In the genomic region with DNA sequence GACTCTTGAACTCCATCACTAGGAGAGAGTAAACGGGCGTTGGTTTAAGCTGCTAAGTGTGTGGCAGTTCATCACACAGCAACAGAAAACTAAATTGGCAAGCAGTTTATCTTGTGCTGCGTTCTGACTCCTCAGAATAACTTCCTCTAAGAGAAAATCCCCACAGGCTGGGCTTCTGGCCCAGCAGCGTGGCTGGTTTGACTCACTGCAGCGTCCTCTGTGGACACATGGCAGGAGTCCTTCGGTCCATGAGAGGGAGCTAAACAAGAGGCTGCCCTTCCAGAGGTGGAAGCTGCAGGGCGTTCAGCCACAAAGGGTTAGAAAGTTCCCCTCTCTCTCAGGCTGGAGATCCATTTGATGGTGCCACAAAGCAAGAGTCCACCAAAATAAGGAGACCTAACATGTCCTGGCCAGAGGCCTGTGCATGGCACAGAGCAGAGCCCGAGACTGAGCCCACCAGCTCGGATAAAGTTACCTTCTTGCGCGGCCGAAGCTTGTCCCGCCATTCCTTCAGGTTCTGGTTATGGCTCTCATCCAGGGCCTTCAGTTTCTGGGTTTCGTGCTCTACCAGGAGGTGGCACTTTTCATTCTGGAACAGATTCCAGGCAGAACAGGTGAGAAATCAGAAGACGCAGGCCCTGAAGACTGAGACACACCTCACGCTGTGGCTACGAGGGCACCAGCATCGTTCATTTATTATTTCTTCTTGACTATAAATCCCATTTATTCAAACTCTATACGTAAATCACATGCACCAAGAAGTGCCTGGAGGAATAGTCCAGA, we compare ENCODE assay signal across 10 cellular contexts. TPM values are rescaled to one million over a fixed set of nuclear protein-coding genes. Genes with fewer than 3 reads are reported as not detected.
A peak's percentile ranks its signal among the peaks of the same experiment; 100 is the strongest.
DNase-seq lines count a peak whose midpoint lies in the region; ATAC-seq, FAIRE-seq and TF ChIP-seq lines count a peak whose summit lies in the region.
"Had no signal": no experiment of that assay in that cellular context is flagged by ENCODE, and none has a peak within 500 bp of the region (broad histone marks: within the 10 kb centered on the region; RNA-seq: fewer than 3 reads in every experiment).

No MANE protein-coding gene starts in this region.

- H3K4me3 ChIP-seq in brain microvascular endothelial cell (ENCODE audit: low read depth, low read length): no peak overlapping the region
- H3K4me3 ChIP-seq in kidney (ENCODE audit: low read length in 2 of 2): no peak overlapping the region
- H3K4me3 ChIP-seq: esophagus muscularis mucosa had no signal

- no peak for ATAC-seq in stimulated activated effector memory CD8-positive, alpha-beta T cell treated with anti-CD3 and anti-CD28 coated beads, Interleukin-12 subunit alpha, Interleukin-12 subunit beta, amount 100 ng/mL, for 72 hours
- ATAC-seq in HG03442 (IDR thresholded peaks at IDR 0.05; ENCODE audit: unreplicated experiment) (no peak), HG02970 (IDR thresholded peaks at IDR 0.05; ENCODE audit: low FRiP score, unreplicated experiment) (no peak), GM18870 (IDR thresholded peaks at IDR 0.05; ENCODE audit: unreplicated experiment) (no peak)

- no peak overlapping the region for H3K9ac ChIP-seq in kidney (ENCODE audit: low read length in 2 of 2)

- no peak for FAIRE-seq in kidney (lab: Jason Lieb, UNC)

- no peak overlapping the region for H3K4me3 Mint-ChIP-seq in stimulated activated effector memory CD8-positive, alpha-beta T cell treated with anti-CD3 and anti-CD28 coated beads, Interleukin-12 subunit alpha, Interleukin-12 subunit beta, amount 100 ng/mL, for 72 hours
- H3K4me3 Mint-ChIP-seq: nephron had no signal

- peaks cover 100% of the 10 kb centered on the region for H3K36me3 Mint-ChIP-seq in stimulated activated effector memory CD8-positive, alpha-beta T cell treated with anti-CD3 and anti-CD28 coated beads, Interleukin-12 subunit alpha, Interleukin-12 subunit beta, amount 100 ng/mL, for 72 hours

- peaks cover 31% of the 10 kb centered on the region for H3K4me1 Mint-ChIP-seq in stimulated activated effector memory CD8-positive, alpha-beta T cell treated with anti-CD3 and anti-CD28 coated beads, Interleukin-12 subunit alpha, Interleukin-12 subunit beta, amount 100 ng/mL, for 72 hours

- H3K27ac ChIP-seq in brain microvascular endothelial cell (peak overlapping the region; percentile 60), kidney (ENCODE audit: low read depth in 2 of 2, low read length in 2 of 2) (no peak overlapping the region)

- in situ Hi-C loops in brain microvascular endothelial cell (cut with HindIII; ENCODE audit: low pct_ligation_motif_present, low sequenced_read_pairs): no loop called here

- no peaks in the 10 kb centered on the region for H3K4me1 ChIP-seq in kidney (ENCODE audit: control insufficient read depth in 1 of 2, insufficient read depth in 1 of 2, low read depth in 1 of 2, low read length in 2 of 2)

- H3K36me3 ChIP-seq in brain microvascular endothelial cell (replicated peaks): peaks cover 65% of the 10 kb centered on the region
- no peaks in the 10 kb centered on the region for H3K36me3 ChIP-seq in kidney (ENCODE audit: control insufficient read depth in 1 of 2, insufficient read depth in 2 of 2, low read length in 2 of 2)

- no peaks in the 10 kb centered on the region for H3K27me3 ChIP-seq in brain microvascular endothelial cell (replicated peaks)
- H3K27me3 ChIP-seq: esophagus muscularis mucosa had no signal

- no peaks in the 10 kb centered on the region for H3K9me3 ChIP-seq in kidney (ENCODE audit: control insufficient read depth in 1 of 2, low read length in 2 of 2)
- H3K9me3 ChIP-seq: esophagus muscularis mucosa had no signal

- peak; percentile 14 for DNase-seq in HCEC 1CT
- peak; percentile 84 for DNase-seq in brain microvascular endothelial cell
- DNase-seq in kidney: peak; percentile 76
- no peak for DNase-seq in stimulated activated effector memory CD8-positive, alpha-beta T cell treated with anti-CD3 and anti-CD28 coated beads, Interleukin-12 subunit alpha, Interleukin-12 subunit beta, amount 100 ng/mL, for 72 hours (ENCODE audit: low spot score in 2 of 2)
- DNase-seq in NCI-H1694 (lab: John Stamatoyannopoulos, UW): no peak

- peak overlapping the region; percentile 82 for H3K27ac Mint-ChIP-seq in stimulated activated effector memory CD8-positive, alpha-beta T cell treated with anti-CD3 and anti-CD28 coated beads, Interleukin-12 subunit alpha, Interleukin-12 subunit beta, amount 100 ng/mL, for 72 hours

- H3K9me3 Mint-ChIP-seq in stimulated activated effector memory CD8-positive, alpha-beta T cell treated with anti-CD3 and anti-CD28 coated beads, Interleukin-12 subunit alpha, Interleukin-12 subunit beta, amount 100 ng/mL, for 72 hours: no peaks in the 10 kb centered on the region
- H3K9me3 Mint-ChIP-seq: nephron had no signal

- intact Hi-C loops in kidney (cut with DNase I): no loop called here

- TF ChIP-seq CTCF in brain microvascular endothelial cell (IDR thresholded peaks at IDR 0.05; ENCODE audit: low read depth, low read length, missing control alignments) (peak; percentile 57), kidney (IDR thresholded peaks at IDR 0.05; ENCODE audit: borderline replicate concordance, extremely low read depth, insufficient read depth) (no peak)

RNA-seq across cellular contexts. Expression of gene FBXW11, which starts 46.2 kb away (rescaled TPM):
- 44.4 TPM for total RNA-seq in kidney
- 16.0 TPM for polyA plus RNA-seq in kidney (ENCODE audit: insufficient read depth, low read depth, low replicate concordance)

Comparison
In these comparisons a context has a peak if more than half of its experiments do, and no peak if none do; other contexts are left out.
1. DNase-seq: peak in HCEC 1CT (single experiment), brain microvascular endothelial cell (single experiment) and kidney (single experiment); none in stimulated activated effector memory CD8-positive, alpha-beta T cell treated with anti-CD3 and anti-CD28 coated beads, Interleukin-12 subunit alpha, Interleukin-12 subunit beta, amount 100 ng/mL, for 72 hours (0 of 2) and NCI-H1694 (single experiment).